Comparison of ENCODE assay signal across 16 cellular contexts in the genomic region with DNA sequence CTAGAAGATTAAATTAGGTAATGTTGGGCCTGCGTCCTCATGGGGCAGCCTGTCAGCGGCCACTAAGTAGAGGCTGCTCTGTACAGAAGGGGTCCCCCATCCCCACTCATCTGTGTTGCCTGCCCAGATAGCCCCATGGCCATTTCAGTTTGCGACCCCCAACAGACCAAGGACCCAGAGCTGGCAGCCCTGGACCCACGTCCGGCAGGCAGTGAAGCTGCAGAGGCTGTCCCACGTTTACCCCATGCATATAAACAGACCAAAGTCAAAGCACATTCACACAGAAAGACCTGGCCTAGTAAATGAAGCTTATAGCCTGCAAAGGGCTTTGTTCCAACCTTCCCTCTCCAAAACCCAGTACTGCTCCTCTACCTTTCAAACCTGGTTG. TPM values are rescaled to one million over a fixed set of nuclear protein-coding genes. Genes with fewer than 3 reads are reported as not detected.
DNase-seq lines count a peak whose midpoint lies in the region; ATAC-seq and TF ChIP-seq lines count a peak whose summit lies in the region.
"Had no signal": no experiment of that assay in that cellular context is flagged by ENCODE, and none has a peak within 500 bp of the region (broad histone marks: within the 10 kb centered on the region; RNA-seq: fewer than 3 reads in every experiment).

No MANE protein-coding gene starts in this region.

- peaks cover 7% of the 10 kb centered on the region for H3K4me1 ChIP-seq in fibroblast of lung (ENCODE audit: control insufficient read depth, extremely low read depth, insufficient read depth, low read length)

- H3F3A ChIP-seq in SU-DHL-6 (ENCODE audit: insufficient read depth) = peaks cover 9% of the 10 kb centered on the region

- intact Hi-C loops in activated CD4-positive, alpha-beta T cell treated with anti-CD3 and anti-CD28 coated beads for 36 hours (cut with DNase I, micrococcal nuclease) = no loop called here

- no peaks in the 10 kb centered on the region for H3K9me3 ChIP-seq in SU-DHL-6 (ENCODE audit: insufficient read depth, low read length)
- H3K9me3 ChIP-seq in fibroblast of lung (ENCODE audit: control insufficient read depth, insufficient read depth, low read depth, low read length) = no peaks in the 10 kb centered on the region
- H3K9me3 ChIP-seq: esophagus muscularis mucosa had no signal

- POLR2A ChIA-PET in activated CD4-positive, alpha-beta T cell treated with anti-CD3 and anti-CD28 coated beads for 36 hours (lab: Charles Lee) = interaction anchor here (0.6 kb wide), 1 partner anchor 26 kb away, joined by 6 read pairs; no protein-coding TSS in a partner anchor
- POLR2A ChIA-PET in activated CD4-positive, alpha-beta T cell treated with anti-CD3 and anti-CD28 coated beads, Interleukin-2, amount 10 ng/mL, durations not matched to agents 7 days and 5 days (lab: Charles Lee) = interaction anchor here (0.6 kb wide), 1 partner anchor 138 kb away, joined by 3 read pairs; no protein-coding TSS in a partner anchor

- peak overlapping the region; percentile 67 for H3K27ac Mint-ChIP-seq in activated CD4-positive, alpha-beta T cell treated with anti-CD3 and anti-CD28 coated beads for 36 hours
- H3K27ac Mint-ChIP-seq in activated CD4-positive, alpha-beta T cell treated with anti-CD3 and anti-CD28 coated beads, Interleukin-2, amount 10 ng/mL, durations not matched to agents 7 days and 5 days = no peak overlapping the region
- peak overlapping the region; percentile 69 for H3K27ac Mint-ChIP-seq in stimulated activated effector memory CD8-positive, alpha-beta T cell treated with anti-CD3 and anti-CD28 coated beads, Interleukin-12 subunit alpha, Interleukin-12 subunit beta, amount 100 ng/mL, for 72 hours

- H3K36me3 ChIP-seq in SU-DHL-6 (ENCODE audit: low read length) (peaks cover 3% of the 10 kb centered on the region; the same call in 1 of the 2 replicates), fibroblast of lung (ENCODE audit: control insufficient read depth, insufficient read depth, low read length) (peaks cover 25% of the 10 kb centered on the region)

- no peaks in the 10 kb centered on the region for H3K9me2 ChIP-seq in SU-DHL-6 (replicated peaks; ENCODE audit: insufficient read depth, low read length)

- CTCF ChIA-PET in activated CD4-positive, alpha-beta T cell treated with anti-CD3 and anti-CD28 coated beads for 36 hours (lab: Charles Lee) = interaction anchor here (1.0 to 1.3 kb wide), 2 partner anchors 13 to 14 kb away, joined by 3 to 4 read pairs; no protein-coding TSS in a partner anchor
- CTCF ChIA-PET in activated CD4-positive, alpha-beta T cell treated with anti-CD3 and anti-CD28 coated beads, Interleukin-2, amount 10 ng/mL, durations not matched to agents 7 days and 5 days (lab: Charles Lee) = interaction anchor here (1.1 to 1.5 kb wide), 4 partner anchors 9 to 15 kb away, joined by 3 to 6 read pairs (median 4); no protein-coding TSS in a partner anchor

- H3K4me2 ChIP-seq in SU-DHL-6 (ENCODE audit: low read depth, low read length, poor library complexity, severe bottlenecking) (peak overlapping the region; percentile 88), fibroblast of lung (ENCODE audit: extremely low read depth, insufficient read depth, low read length) (peak overlapping the region; percentile 36)

- H3K27ac ChIP-seq in SU-DHL-6 (ENCODE audit: low read depth, low read length) = peak overlapping the region; percentile 68
- no peak overlapping the region for H3K27ac ChIP-seq in fibroblast of lung (ENCODE audit: insufficient read depth, low read length)
- H3K27ac ChIP-seq: esophagus muscularis mucosa, VCaP had no signal

- no peaks in the 10 kb centered on the region for H3K27me3 Mint-ChIP-seq in activated CD4-positive, alpha-beta T cell treated with anti-CD3 and anti-CD28 coated beads for 36 hours
- no peaks in the 10 kb centered on the region for H3K27me3 Mint-ChIP-seq in activated CD4-positive, alpha-beta T cell treated with anti-CD3 and anti-CD28 coated beads, Interleukin-2, amount 10 ng/mL, durations not matched to agents 7 days and 5 days

- H3K27me3 ChIP-seq in SU-DHL-6 (ENCODE audit: low read length) = no peaks in the 10 kb centered on the region
- no peaks in the 10 kb centered on the region for H3K27me3 ChIP-seq in fibroblast of lung (ENCODE audit: control insufficient read depth, insufficient read depth, low read length)
- H3K27me3 ChIP-seq: esophagus muscularis mucosa had no signal

- H3K36me3 Mint-ChIP-seq in activated CD4-positive, alpha-beta T cell treated with anti-CD3 and anti-CD28 coated beads for 36 hours (ENCODE audit: low read depth) = peaks cover 62% of the 10 kb centered on the region
- peaks cover 59% of the 10 kb centered on the region for H3K36me3 Mint-ChIP-seq in activated CD4-positive, alpha-beta T cell treated with anti-CD3 and anti-CD28 coated beads, Interleukin-2, amount 10 ng/mL, durations not matched to agents 7 days and 5 days (ENCODE audit: low read depth)
- peaks cover 84% of the 10 kb centered on the region for H3K36me3 Mint-ChIP-seq in stimulated activated effector memory CD8-positive, alpha-beta T cell treated with anti-CD3 and anti-CD28 coated beads, Interleukin-12 subunit alpha, Interleukin-12 subunit beta, amount 100 ng/mL, for 72 hours

- no peak for TF ChIP-seq CTCF in SU-DHL-6 (IDR thresholded peaks at IDR 0.05; ENCODE audit: insufficient read depth, low read length, poor library complexity, severe bottlenecking)
- TF ChIP-seq CTCF in fibroblast of lung (conservative IDR thresholded peaks at IDR 0.05 in 1 of 2, IDR thresholded peaks at IDR 0.05 in 1 of 2; ENCODE audit: low read depth in 1 of 2, low read length in 2 of 2) = no peak

- no peak for DNase-seq in activated CD4-positive, alpha-beta T cell treated with anti-CD3 and anti-CD28 coated beads for 36 hours
- DNase-seq in activated CD4-positive, alpha-beta T cell treated with anti-CD3 and anti-CD28 coated beads, Interleukin-2, amount 10 ng/mL, durations not matched to agents 7 days and 5 days = no peak
- no peak for DNase-seq in fibroblast of lung (ENCODE audit: low read depth in 2 of 2)
- DNase-seq in stimulated activated effector memory CD8-positive, alpha-beta T cell treated with anti-CD3 and anti-CD28 coated beads, Interleukin-12 subunit alpha, Interleukin-12 subunit beta, amount 100 ng/mL, for 72 hours (ENCODE audit: low spot score in 2 of 2) = no peak
- DNase-seq in HT-29 (ENCODE audit: low spot score) = no peak
- DNase-seq: NCI-H1092 treated with DMSO at 0.1 percent for 48 hours, NCI-H510A treated with DMSO at 0.1 percent for 48 hours, SIG-M5 had no signal

- H4K20me1 ChIP-seq in SU-DHL-6 (ENCODE audit: low read depth, low read length) = peaks cover 7% of the 10 kb centered on the region; the same call in 1 of the 2 replicates
- no peaks in the 10 kb centered on the region for H4K20me1 ChIP-seq in fibroblast of lung (ENCODE audit: control insufficient read depth, extremely low read depth, insufficient read depth, low read length)

- H3K4me3 ChIP-seq in SU-DHL-6 (ENCODE audit: insufficient read depth, low read length, poor library complexity, severe bottlenecking) = no peak overlapping the region
- no peak overlapping the region for H3K4me3 ChIP-seq in fibroblast of lung (replicated peaks in 1 of 4; ENCODE audit: control extremely low read depth in 1 of 4, insufficient read depth in 1 of 4, low read depth in 3 of 4, low read length in 4 of 4)
- H3K4me3 ChIP-seq: esophagus muscularis mucosa had no signal

- no peak for ATAC-seq in activated CD4-positive, alpha-beta T cell treated with anti-CD3 and anti-CD28 coated beads for 36 hours
- ATAC-seq in stimulated activated effector memory CD8-positive, alpha-beta T cell treated with anti-CD3 and anti-CD28 coated beads, Interleukin-12 subunit alpha, Interleukin-12 subunit beta, amount 100 ng/mL, for 72 hours = no peak
- no peak for ATAC-seq in GM21717 (IDR thresholded peaks at IDR 0.05; ENCODE audit: unreplicated experiment)
- ATAC-seq in HG02884 (IDR thresholded peaks at IDR 0.05; ENCODE audit: unreplicated experiment) = no peak

- no peaks in the 10 kb centered on the region for H3K9me3 Mint-ChIP-seq in activated CD4-positive, alpha-beta T cell treated with anti-CD3 and anti-CD28 coated beads for 36 hours (ENCODE audit: low read depth)
- H3K9me3 Mint-ChIP-seq in activated CD4-positive, alpha-beta T cell treated with anti-CD3 and anti-CD28 coated beads, Interleukin-2, amount 10 ng/mL, durations not matched to agents 7 days and 5 days = no peaks in the 10 kb centered on the region
- H3K9me3 Mint-ChIP-seq in stimulated activated effector memory CD8-positive, alpha-beta T cell treated with anti-CD3 and anti-CD28 coated beads, Interleukin-12 subunit alpha, Interleukin-12 subunit beta, amount 100 ng/mL, for 72 hours = no peaks in the 10 kb centered on the region

- peak overlapping the region; percentile 87; the same call in 1 of the 2 replicates for H3K9ac ChIP-seq in SU-DHL-6 (ENCODE audit: low read length)
- H3K9ac ChIP-seq in fibroblast of lung (ENCODE audit: insufficient read depth, low read length) = no peak overlapping the region

- H3K4me1 Mint-ChIP-seq in activated CD4-positive, alpha-beta T cell treated with anti-CD3 and anti-CD28 coated beads for 36 hours = peaks cover 40% of the 10 kb centered on the region
- H3K4me1 Mint-ChIP-seq in activated CD4-positive, alpha-beta T cell treated with anti-CD3 and anti-CD28 coated beads, Interleukin-2, amount 10 ng/mL, durations not matched to agents 7 days and 5 days = peaks cover 35% of the 10 kb centered on the region
- H3K4me1 Mint-ChIP-seq in stimulated activated effector memory CD8-positive, alpha-beta T cell treated with anti-CD3 and anti-CD28 coated beads, Interleukin-12 subunit alpha, Interleukin-12 subunit beta, amount 100 ng/mL, for 72 hours = peaks cover 58% of the 10 kb centered on the region

- H2AFZ ChIP-seq in SU-DHL-6 (ENCODE audit: low read depth, low read length, severe bottlenecking) (no peak overlapping the region), fibroblast of lung (ENCODE audit: low read length) (no peak overlapping the region)

- H3K79me2 ChIP-seq in SU-DHL-6 (ENCODE audit: insufficient read depth, low read length) (peaks cover 68% of the 10 kb centered on the region), fibroblast of lung (ENCODE audit: control insufficient read depth, insufficient read depth, low read length) (peaks cover 58% of the 10 kb centered on the region)

- no peak overlapping the region for H3K4me3 Mint-ChIP-seq in activated CD4-positive, alpha-beta T cell treated with anti-CD3 and anti-CD28 coated beads for 36 hours
- no peak overlapping the region for H3K4me3 Mint-ChIP-seq in activated CD4-positive, alpha-beta T cell treated with anti-CD3 and anti-CD28 coated beads, Interleukin-2, amount 10 ng/mL, durations not matched to agents 7 days and 5 days
- peak overlapping the region; percentile 49 for H3K4me3 Mint-ChIP-seq in stimulated activated effector memory CD8-positive, alpha-beta T cell treated with anti-CD3 and anti-CD28 coated beads, Interleukin-12 subunit alpha, Interleukin-12 subunit beta, amount 100 ng/mL, for 72 hours

RNA-seq across cellular contexts. Expression of a gene that starts 4.6 kb away (rescaled TPM):
- 10 to 100 TPM; 10.1 to 19.9 TPM for total RNA-seq in activated CD4-positive, alpha-beta T cell treated with anti-CD3 and anti-CD28 coated beads for 36 hours
- total RNA-seq in activated CD4-positive, alpha-beta T cell treated with anti-CD3 and anti-CD28 coated beads, Interleukin-2, amount 10 ng/mL, durations not matched to agents 7 days and 5 days = 10 to 100 TPM in 1 of 2 experiments, 1 to 10 TPM in 1; 9.1 to 15.2 TPM
- 13.4 and 14.4 TPM in 2 replicates for total RNA-seq in fibroblast of lung
- 8.7 and 9.2 TPM in 2 replicates for polyA plus RNA-seq in fibroblast of lung
- 7.2 and 13.6 TPM in 2 replicates for polyA plus RNA-seq in fibroblast of lung (2012)
- 0.31 and 0.52 TPM in 2 replicates for polyA minus RNA-seq in fibroblast of lung (ENCODE audit: low replicate concordance)
- 80.9 and 81.5 TPM in 2 replicates for total RNA-seq in HT-29 (2014; rRNA removed; shearing (Covaris generic))

RNA-seq across cellular contexts. Expression of a gene that starts 13.6 kb away (rescaled TPM):
- total RNA-seq in activated CD4-positive, alpha-beta T cell treated with anti-CD3 and anti-CD28 coated beads for 36 hours = 10 to 100 TPM; 30.0 to 30.3 TPM
- total RNA-seq in activated CD4-positive, alpha-beta T cell treated with anti-CD3 and anti-CD28 coated beads, Interleukin-2, amount 10 ng/mL, durations not matched to agents 7 days and 5 days = 10 to 100 TPM; 31.5 to 32.9 TPM
- 29.2 and 31.1 TPM in 2 replicates for total RNA-seq in fibroblast of lung
- polyA plus RNA-seq in fibroblast of lung = 20.0 and 26.4 TPM in 2 replicates
- 16.2 and 21.3 TPM in 2 replicates for polyA plus RNA-seq in fibroblast of lung (2012)
- 41.7 and 48.2 TPM in 2 replicates for polyA minus RNA-seq in fibroblast of lung (ENCODE audit: low replicate concordance)
- total RNA-seq in HT-29 (2014; rRNA removed; shearing (Covaris generic)) = 50.4 and 55.8 TPM in 2 replicates

RNA-seq across cellular contexts. Expression of a gene that starts 13.8 kb away (rescaled TPM):
- total RNA-seq in activated CD4-positive, alpha-beta T cell treated with anti-CD3 and anti-CD28 coated beads for 36 hours = 10 to 100 TPM; 39.1 to 41.3 TPM
- total RNA-seq in activated CD4-positive, alpha-beta T cell treated with anti-CD3 and anti-CD28 coated beads, Interleukin-2, amount 10 ng/mL, durations not matched to agents 7 days and 5 days = 10 to 100 TPM; 36.5 to 38.0 TPM
- 20.0 and 28.2 TPM in 2 replicates for total RNA-seq in fibroblast of lung
- 13.3 and 19.7 TPM in 2 replicates for polyA plus RNA-seq in fibroblast of lung
- 22.5 and 32.2 TPM in 2 replicates for polyA plus RNA-seq in fibroblast of lung (2012)
- polyA minus RNA-seq in fibroblast of lung (ENCODE audit: low replicate concordance) = 2.4 and 8.0 TPM in 2 replicates
- total RNA-seq in HT-29 (2014; rRNA removed; shearing (Covaris generic)) = 20.1 and 24.5 TPM in 2 replicates

RNA-seq across cellular contexts. Expression of a gene that starts 14.6 kb away (rescaled TPM):
- total RNA-seq in activated CD4-positive, alpha-beta T cell treated with anti-CD3 and anti-CD28 coated beads for 36 hours = 10 to 100 TPM; 28.4 to 31.9 TPM
- total RNA-seq in activated CD4-positive, alpha-beta T cell treated with anti-CD3 and anti-CD28 coated beads, Interleukin-2, amount 10 ng/mL, durations not matched to agents 7 days and 5 days = 10 to 100 TPM; 33.4 to 35.4 TPM
- 30.0 and 39.8 TPM in 2 replicates for total RNA-seq in fibroblast of lung
- polyA plus RNA-seq in fibroblast of lung = 14.5 and 18.4 TPM in 2 replicates
- polyA plus RNA-seq in fibroblast of lung (2012) = 37.2 and 45.6 TPM in 2 replicates
- polyA minus RNA-seq in fibroblast of lung (ENCODE audit: low replicate concordance) = 32.7 and 47.3 TPM in 2 replicates
- 24.5 and 33.3 TPM in 2 replicates for total RNA-seq in HT-29 (2014; rRNA removed; shearing (Covaris generic))

RNA-seq across cellular contexts. Expression of a gene that starts 25.8 kb away (rescaled TPM):
- total RNA-seq in activated CD4-positive, alpha-beta T cell treated with anti-CD3 and anti-CD28 coated beads for 36 hours = 1 to 10 TPM; 1.2 to 1.3 TPM
- 1 to 10 TPM; 1.0 to 1.3 TPM for total RNA-seq in activated CD4-positive, alpha-beta T cell treated with anti-CD3 and anti-CD28 coated beads, Interleukin-2, amount 10 ng/mL, durations not matched to agents 7 days and 5 days
- not detected in 2 replicates for total RNA-seq in fibroblast of lung
- polyA plus RNA-seq in fibroblast of lung = 0.08 TPM in 1 of 2 replicates, not detected in the other
- polyA plus RNA-seq in fibroblast of lung (2012) = 0.52 and 0.56 TPM in 2 replicates
- not detected in 2 replicates for polyA minus RNA-seq in fibroblast of lung (ENCODE audit: low replicate concordance)
- total RNA-seq in HT-29 (2014; rRNA removed; shearing (Covaris generic)) = 0.10 TPM in 1 of 2 replicates, not detected in the other
- total RNA-seq: A172, esophagus muscularis mucosa, renal cortical epithelial cell, temporal lobe had no signal
